ENCODE assay signal across 9 cellular contexts in the genomic region with DNA sequence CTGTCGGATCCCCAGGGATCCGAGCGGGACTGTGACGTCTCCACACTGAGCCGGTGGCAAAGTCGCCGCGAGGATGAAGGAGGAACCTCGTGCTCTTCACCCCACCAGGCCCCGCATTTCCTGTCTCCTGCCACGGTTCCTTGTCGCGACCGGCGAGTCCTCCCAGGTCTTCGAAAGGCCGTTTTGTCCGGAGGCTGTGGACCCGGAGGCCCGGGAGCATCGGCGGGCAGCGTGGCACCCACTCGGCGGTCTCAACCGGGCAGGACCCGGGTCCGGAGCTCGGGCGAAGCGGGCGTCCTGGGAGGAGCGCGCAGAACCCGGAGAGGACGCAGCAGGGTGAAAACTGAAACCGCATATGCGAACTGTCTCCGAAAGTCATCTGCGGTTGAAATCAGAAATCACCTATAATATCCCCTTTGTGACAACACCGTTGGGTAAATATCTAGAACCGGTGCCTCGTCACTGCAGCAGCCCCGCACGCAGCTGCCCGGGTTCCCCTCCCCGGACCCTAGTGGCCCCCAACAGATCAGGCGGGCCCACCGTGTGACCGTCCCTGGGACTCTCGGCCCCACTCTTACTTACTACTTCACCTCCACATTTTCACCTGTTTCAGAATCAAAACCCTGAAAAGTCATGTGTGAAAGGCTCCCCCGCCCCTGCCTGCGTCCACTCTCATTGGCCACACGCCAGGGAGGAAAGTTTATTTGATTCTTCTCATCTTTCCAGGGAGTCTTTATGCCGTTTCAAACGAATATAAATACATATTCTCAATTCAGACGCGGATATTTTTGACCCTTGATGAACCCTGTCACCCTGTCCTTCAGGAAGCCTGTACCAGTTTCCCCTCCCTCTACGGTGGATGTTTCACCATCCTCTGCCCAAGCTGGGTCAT. TPM values are rescaled to one million over a fixed set of nuclear protein-coding genes. Genes with fewer than 3 reads are reported as not detected.
DNase-seq lines count a peak whose midpoint lies in the region; ATAC-seq, FAIRE-seq and TF ChIP-seq lines count a peak whose summit lies in the region.
"Had no signal": no experiment of that assay in that cellular context is flagged by ENCODE, and none has a peak within 500 bp of the region (broad histone marks: within the 10 kb centered on the region; RNA-seq: fewer than 3 reads in every experiment).

No MANE protein-coding gene starts in this region.

- H3K27me3 ChIP-seq in HUES48 (ENCODE audit: control insufficient read depth, insufficient read depth, low read length) (peaks cover 95% of the 10 kb centered on the region), right atrium auricular region (peaks cover 32 to 40% of the 10 kb centered on the region in 2 donors), small intestine (ENCODE audit: control insufficient read depth in 2 of 2, insufficient read depth in 2 of 2, low read length in 2 of 2) (peaks cover 0 to 54% of the 10 kb centered on the region in 2 donors)

- DNase-seq in ELR (ENCODE audit: low read depth) (peak; percentile 40), right atrium auricular region (ENCODE audit: low spot score) (peak; percentile 58), small intestine (peak; percentile 23), UCSD-AML1 (lab: John Stamatoyannopoulos, UW; ENCODE audit: unreplicated experiment) (no peak)
- DNase-seq in activated CD8-positive, alpha-beta memory T cell treated with anti-CD3 and anti-CD28 coated beads, Interleukin-2, amount 50 U/mL, for 4 hours = peak; percentile 43
- DNase-seq in NK-92 treated with Interleukin-12 subunit alpha and Interleukin-12 subunit beta, amount 100 ng/mL, for 24 hours (lab: John Stamatoyannopoulos, UW) = no peak

- H3K9ac ChIP-seq in HUES48 (ENCODE audit: low read depth, low read length) = no peak overlapping the region

- 1 to 2% (median 1%) methylated on average over 50 to 59 of the region's 59 CpGs for WGBS in small intestine, 3 donors

- H3K36me3 ChIP-seq in HUES48 (ENCODE audit: control insufficient read depth, insufficient read depth, low read length) = no peaks in the 10 kb centered on the region
- H3K36me3 ChIP-seq in right atrium auricular region = no peaks in the 10 kb centered on the region
- H3K36me3 ChIP-seq in small intestine (ENCODE audit: control insufficient read depth in 2 of 2, insufficient read depth in 2 of 2, low read length in 2 of 2) = no peaks in the 10 kb centered on the region

- H3K4me1 ChIP-seq in HUES48 (ENCODE audit: control insufficient read depth, insufficient read depth, low read length) (peaks cover 7% of the 10 kb centered on the region; the same call in 1 of the 2 replicates), right atrium auricular region (peaks cover 0 to 26% of the 10 kb centered on the region in 2 donors), small intestine (ENCODE audit: control insufficient read depth in 2 of 2, insufficient read depth in 1 of 2, low read depth in 1 of 2, low read length in 1 of 2) (peaks cover 0 to 11% of the 10 kb centered on the region in 2 donors)

- peak overlapping the region; percentile 46 for H3K4me3 ChIP-seq in HUES48 (ENCODE audit: low read depth, low read length)
- peak overlapping the region in 1 of 2 donors; percentile 46 for H3K4me3 ChIP-seq in right atrium auricular region
- peak overlapping the region; percentile 19 to 44 for H3K4me3 ChIP-seq in small intestine (ENCODE audit: low read depth in 1 of 2, low read length in 2 of 2)

- H3K27ac ChIP-seq in HUES48 (ENCODE audit: low read depth, low read length) = no peak overlapping the region
- H3K27ac ChIP-seq in right atrium auricular region = no peak overlapping the region
- no peak overlapping the region for H3K27ac ChIP-seq in small intestine (ENCODE audit: low read depth in 1 of 2, low read length in 1 of 2)

- H3K9me3 ChIP-seq in HUES48 (ENCODE audit: control insufficient read depth, insufficient read depth, low read length) = no peaks in the 10 kb centered on the region
- no peaks in the 10 kb centered on the region for H3K9me3 ChIP-seq in right atrium auricular region
- no peaks in the 10 kb centered on the region for H3K9me3 ChIP-seq in small intestine (ENCODE audit: control insufficient read depth, low read depth)

- FAIRE-seq in small intestine (lab: Jason Lieb, UNC) = no peak
- FAIRE-seq: TTC549 had no signal

- ATAC-seq in GM21390 (IDR thresholded peaks at IDR 0.05; ENCODE audit: unreplicated experiment) = peak; percentile 89

- TF ChIP-seq CTCF in right atrium auricular region (IDR thresholded peaks at IDR 0.05) = no peak

RNA-seq across cellular contexts. Expression of gene ULBP2, which starts 3.0 kb away (rescaled TPM):
- total RNA-seq in right atrium auricular region = 1 to 10 TPM in 1 of 2 donors, under 1 TPM in 1; 0.82 to 2.4 TPM
- under 1 TPM in 1 of 3 donors, not detected in 2; 0.30 TPM for polyA plus RNA-seq in small intestine

RNA-seq across cellular contexts. Expression of gene RAET1G, which starts 15.9 kb away (rescaled TPM):
- total RNA-seq in right atrium auricular region = 1 to 10 TPM; 1.5 to 1.6 TPM
- under 1 TPM in 1 of 3 donors, not detected in 2; 0.27 TPM for polyA plus RNA-seq in small intestine

RNA-seq across cellular contexts. Expression of gene ULBP1, which starts 24.9 kb away (rescaled TPM):
- total RNA-seq in right atrium auricular region = under 1 TPM; 0.11 to 0.31 TPM
- polyA plus RNA-seq in small intestine = under 1 TPM in 1 of 3 donors, not detected in 2; 0.36 TPM

RNA-seq across cellular contexts. Expression of gene RAET1E, which starts 40.9 kb away (rescaled TPM):
- total RNA-seq in right atrium auricular region = 1 to 10 TPM in 1 of 2 donors, under 1 TPM in 1; 0.52 to 4.3 TPM
- under 1 TPM in 1 of 3 donors, not detected in 2; 0.13 TPM for polyA plus RNA-seq in small intestine

Comparison
In these comparisons a context has a peak if more than half of its experiments do, and no peak if none do; other contexts are left out.
1. DNase-seq: peak in ELR (single experiment), activated CD8-positive, alpha-beta memory T cell treated with anti-CD3 and anti-CD28 coated beads, Interleukin-2, amount 50 U/mL, for 4 hours (single experiment), right atrium auricular region (single experiment) and small intestine (single experiment); none in UCSD-AML1 (single experiment) and NK-92 treated with Interleukin-12 subunit alpha and Interleukin-12 subunit beta, amount 100 ng/mL, for 24 hours (single experiment).